In genomic region chr5:9362600-9362999, GRCh38 we compare ENCODE assay signal across 12 cellular contexts.
DNase-seq lines count a peak whose midpoint lies in the region; ATAC-seq and TF ChIP-seq lines count a peak whose summit lies in the region.
"Had no signal": no experiment of that assay in that cellular context is flagged by ENCODE, and none has a peak within 500 bp of the region (broad histone marks: within the 10 kb centered on the region; RNA-seq: fewer than 3 reads in every experiment).

No MANE protein-coding gene starts in this region.

- H3K4me3 ChIP-seq in Jurkat, Clone E6-1 (ENCODE audit: low read length) = no peak overlapping the region
- H3K4me3 ChIP-seq in body of pancreas (no peak overlapping the region), SJCRH30 (no peak overlapping the region)
- H3K4me3 ChIP-seq: right atrium auricular region had no signal

- intact Hi-C loops in body of pancreas (cut with DNase I) = no loop called here

- DNase-seq in Jurkat, Clone E6-1 (ENCODE audit: low read depth, low spot score) = peak; percentile 15
- no peak for DNase-seq in stimulated activated CD8-positive, alpha-beta memory T cell treated with anti-CD3 and anti-CD28 coated beads, Interleukin-4, amount 100 ng/mL, for 48 hours
- DNase-seq in body of pancreas (no peak), SJCRH30 (no peak), hepatic stellate cell (ENCODE audit: low spot score) (no peak)
- DNase-seq: aorta, hippocampal formation, NCI-H2029 had no signal

- peak; percentile 61 for ATAC-seq in GM18498 (IDR thresholded peaks at IDR 0.05; ENCODE audit: unreplicated experiment)
- ATAC-seq in GM19467 (IDR thresholded peaks at IDR 0.05; ENCODE audit: unreplicated experiment) = peak; percentile 57
- ATAC-seq in HG02943 (IDR thresholded peaks at IDR 0.05; ENCODE audit: low read depth, unreplicated experiment) = peak; percentile 38
- no peak for ATAC-seq in body of pancreas

- TF ChIP-seq CTCF in body of pancreas (IDR thresholded peaks at IDR 0.05) = no peak

- H3K27me3 ChIP-seq in body of pancreas (no peaks in the 10 kb centered on the region), SJCRH30 (no peaks in the 10 kb centered on the region)
- H3K27me3 ChIP-seq: right atrium auricular region had no signal

- no peaks in the 10 kb centered on the region for H3K9me3 ChIP-seq in body of pancreas
- no peaks in the 10 kb centered on the region for H3K9me3 ChIP-seq in SJCRH30 (replicated peaks)
- H3K9me3 ChIP-seq: right atrium auricular region had no signal

- 70 to 84% methylated on average over 3 of the region's 3 CpGs for WGBS in body of pancreas, 2 donors

- H3K27ac ChIP-seq in body of pancreas (no peak overlapping the region), SJCRH30 (no peak overlapping the region)

- H3K4me1 ChIP-seq in body of pancreas = no peaks in the 10 kb centered on the region
- no peaks in the 10 kb centered on the region for H3K4me1 ChIP-seq in SJCRH30
- H3K4me1 ChIP-seq: right atrium auricular region had no signal

- no peak for TF ChIP-seq POLR2A in body of pancreas (IDR thresholded peaks at IDR 0.05)

- H3K36me3 ChIP-seq in body of pancreas (replicated peaks in 1 of 2; ENCODE audit: insufficient read depth in 1 of 2, low read depth in 2 of 2) = no peaks in the 10 kb centered on the region
- no peaks in the 10 kb centered on the region for H3K36me3 ChIP-seq in SJCRH30
- H3K36me3 ChIP-seq: right atrium auricular region had no signal
